13 cellular contexts compared by ENCODE assay signal in the genomic region with DNA sequence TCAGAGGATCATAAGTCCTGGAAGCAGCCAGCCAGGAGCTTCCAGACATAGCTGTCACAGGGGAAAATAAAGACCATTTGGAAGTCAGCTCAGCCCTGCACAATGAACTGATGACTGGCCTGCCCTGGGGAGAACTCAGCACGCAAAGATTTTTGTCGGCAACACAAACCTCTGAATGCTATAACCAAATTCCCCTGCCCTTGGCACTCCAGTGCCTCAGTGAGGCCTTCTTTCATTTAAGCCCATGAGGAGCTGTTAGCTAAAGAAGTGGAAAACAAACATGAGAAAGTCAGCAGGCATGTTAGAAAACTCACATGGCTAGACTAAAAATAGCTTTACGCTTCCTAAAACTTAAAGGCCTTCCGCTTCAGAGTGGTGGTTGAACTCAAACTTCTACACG.
DNase-seq lines count a peak whose midpoint lies in the region; ATAC-seq and TF ChIP-seq lines count a peak whose summit lies in the region.
"Had no signal": no experiment of that assay in that cellular context is flagged by ENCODE, and none has a peak within 500 bp of the region (broad histone marks: within the 10 kb centered on the region; RNA-seq: fewer than 3 reads in every experiment).

No MANE protein-coding gene starts in this region.

- H3K4me3 ChIP-seq in GM23248: no peak overlapping the region

- TF ChIP-seq CTCF in chondrocyte (IDR thresholded peaks at IDR 0.05): no peak

- peak overlapping the region; percentile 85 for H3K27ac Mint-ChIP-seq in chondrocyte (ENCODE audit: unreplicated experiment)
- H3K27ac Mint-ChIP-seq: activated CD4-positive, alpha-beta memory T cell treated with anti-CD3 and anti-CD28 coated beads, Interleukin-2, amount 10 ng/mL, durations not matched to agents 7 days and 5 days had no signal

- no peaks in the 10 kb centered on the region for H3K27me3 Mint-ChIP-seq in chondrocyte (ENCODE audit: low read depth)

- peak overlapping the region; percentile 86 for H3K4me2 ChIP-seq in GM23248 (ENCODE audit: unreplicated experiment)

- no peaks in the 10 kb centered on the region for H4K20me1 ChIP-seq in GM23248 (ENCODE audit: insufficient read depth)

- ATAC-seq in GM21390 (IDR thresholded peaks at IDR 0.05; ENCODE audit: unreplicated experiment): no peak

- no peaks in the 10 kb centered on the region for H3K9me3 Mint-ChIP-seq in chondrocyte (ENCODE audit: low read depth)
- H3K9me3 Mint-ChIP-seq: activated CD4-positive, alpha-beta memory T cell treated with anti-CD3 and anti-CD28 coated beads, Interleukin-2, amount 10 ng/mL, durations not matched to agents 7 days and 5 days had no signal

- in situ Hi-C loops in GM23248 (cut with MboI): loop anchor here (5.0 to 25.0 kb wide), 3 partner anchors 187 to 430 kb away; no protein-coding TSS in a partner anchor

- peak overlapping the region; percentile 80 for H2AFZ ChIP-seq in GM23248

- peaks cover 24% of the 10 kb centered on the region for H3F3A ChIP-seq in GM23248 (ENCODE audit: insufficient read depth)

- no peak overlapping the region for H3K4me3 Mint-ChIP-seq in chondrocyte (ENCODE audit: unreplicated experiment)
- H3K4me3 Mint-ChIP-seq: activated CD4-positive, alpha-beta memory T cell treated with anti-CD3 and anti-CD28 coated beads, Interleukin-2, amount 10 ng/mL, durations not matched to agents 7 days and 5 days had no signal

- H3K79me2 ChIP-seq in GM23248 (ENCODE audit: insufficient read depth): no peaks in the 10 kb centered on the region

- no peaks in the 10 kb centered on the region for H3K36me3 ChIP-seq in GM23248 (ENCODE audit: low read depth)

- H3K27me3 ChIP-seq in GM23248 (replicated peaks; ENCODE audit: insufficient read depth): no peaks in the 10 kb centered on the region
- no peaks in the 10 kb centered on the region for H3K27me3 ChIP-seq in layer of hippocampus (ENCODE audit: control insufficient read depth, insufficient read depth, low read length)

- H3K4me1 Mint-ChIP-seq in chondrocyte (ENCODE audit: low read depth): peaks cover 32% of the 10 kb centered on the region

- 16 to 18% methylated on average over 5 of the region's 5 CpGs for WGBS in GM23248 (ENCODE audit: low coverage in 1 of 2, low lambda C conversion rate in 2 of 2, missing lambda C conversion rate in 2 of 2), 2 experiments

- no peaks in the 10 kb centered on the region for H3K9me2 ChIP-seq in GM23248 (ENCODE audit: insufficient read depth)

- DNase-seq in GM23248 (peak; percentile 81), chondrocyte (ENCODE audit: low spot score) (no peak), substantia nigra (lab: John Stamatoyannopoulos, UW) (peak in 11 of 49 donors; percentile 8 to 58 (median 30)), NCI-H1436 treated with DMSO at 0.1 percent for 48 hours (lab: John Stamatoyannopoulos, UW) (no peak), NCI-H2107 (lab: John Stamatoyannopoulos, UW) (no peak), NCI-H526 treated with DMSO at 0.1 percent for 48 hours (lab: John Stamatoyannopoulos, UW) (no peak)
- DNase-seq: activated CD4-positive, alpha-beta memory T cell treated with anti-CD3 and anti-CD28 coated beads, Interleukin-2, amount 10 ng/mL, durations not matched to agents 7 days and 5 days; NCI-H446 treated with DMSO at 0.1 percent for 48 hours; RPMI8226; stimulated activated CD4-positive, alpha-beta T cell treated with anti-CD3 and anti-CD28 coated beads, Interleukin-1b, Interleukin-23, amount 100 ng/mL, for 48 hours had no signal

- H3K9me3 ChIP-seq in GM23248 (ENCODE audit: low read depth): no peaks in the 10 kb centered on the region

- peaks cover 36% of the 10 kb centered on the region for H3K4me1 ChIP-seq in GM23248 (ENCODE audit: insufficient read depth)

- H3K36me3 Mint-ChIP-seq in chondrocyte (ENCODE audit: low read depth): no peaks in the 10 kb centered on the region

- H3K9ac ChIP-seq in GM23248: peak overlapping the region; percentile 20; the same call in 1 of the 2 replicates

- H3K27ac ChIP-seq in GM23248 (peak overlapping the region; percentile 61), layer of hippocampus (ENCODE audit: low read depth, low read length) (peak overlapping the region; percentile 60), substantia nigra (ENCODE audit: low read depth, low read length, poor library complexity, severe bottlenecking) (peak overlapping the region; percentile 39)
- H3K27ac ChIP-seq: epithelial cell of prostate had no signal
